ENCODE assay signal across 17 cellular contexts in the genomic region with DNA sequence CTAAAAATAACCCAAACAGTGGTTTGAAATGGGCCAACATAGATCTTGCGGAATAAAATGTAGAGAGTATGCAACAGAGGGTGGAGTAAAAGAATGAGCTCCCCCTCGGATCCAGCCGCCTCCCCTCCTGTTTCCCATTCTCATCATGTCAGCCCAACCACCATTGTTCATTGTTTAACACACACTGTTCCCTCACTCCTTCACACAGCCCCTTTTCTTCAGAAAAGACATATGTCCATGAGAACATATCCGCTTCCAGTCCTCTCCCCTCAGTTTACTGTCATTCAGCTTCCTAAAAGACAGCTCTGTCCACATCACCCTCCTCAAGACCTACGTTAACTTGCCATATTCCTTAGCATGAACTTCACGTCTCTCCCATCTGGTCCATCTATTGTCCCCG.
"Had no signal": no experiment of that assay in that cellular context is flagged by ENCODE, and none has a peak within 500 bp of the region (broad histone marks: within the 10 kb centered on the region; RNA-seq: fewer than 3 reads in every experiment).

No MANE protein-coding gene starts in this region.

- H2AFZ ChIP-seq: parathyroid adenoma had no signal

- H3K36me3 Mint-ChIP-seq: activated CD8-positive, alpha-beta memory T cell treated with anti-CD3 and anti-CD28 coated beads, Interleukin-2, amount 10 ng/mL, durations not matched to agents 7 days and 5 days; brain; stimulated activated effector memory CD8-positive, alpha-beta T cell treated with anti-CD3 and anti-CD28 coated beads, Interleukin-12 subunit alpha, Interleukin-12 subunit beta, amount 100 ng/mL, for 72 hours had no signal

- H3K4me2 ChIP-seq: smooth muscle cell had no signal

- DNase-seq: activated CD4-positive, alpha-beta T cell treated with anti-CD3 and anti-CD28 coated beads for 1 hour; activated CD4-positive, alpha-beta T cell treated with anti-CD3 and anti-CD28 coated beads, Interleukin-2, amount 50 U/mL, for 48 hours; activated CD8-positive, alpha-beta memory T cell treated with anti-CD3 and anti-CD28 coated beads, Interleukin-2, amount 10 ng/mL, durations not matched to agents 7 days and 5 days; activated effector memory CD4-positive, alpha-beta T cell treated with Interleukin-2 at 50 U/mL for 16 hours; activated T-cell treated with anti-CD3 and anti-CD28 coated beads, Interleukin-2, amount 50 U/mL, for 24 hours; dermis blood vessel endothelial cell; endodermal cell; islet precursor cell; left ventricle myocardium superior; SW 1271; trophoblast cell had no signal

- H3K9me3 Mint-ChIP-seq: activated T-cell treated with anti-CD3 and anti-CD28 coated beads, Interleukin-2, amount 50 U/mL, for 24 hours; brain; endodermal cell; stimulated activated effector memory CD8-positive, alpha-beta T cell treated with anti-CD3 and anti-CD28 coated beads, Interleukin-12 subunit alpha, Interleukin-12 subunit beta, amount 100 ng/mL, for 72 hours had no signal

- H3K4me1 ChIP-seq: parathyroid adenoma had no signal

- H3K27me3 Mint-ChIP-seq: activated CD8-positive, alpha-beta memory T cell treated with anti-CD3 and anti-CD28 coated beads, Interleukin-2, amount 10 ng/mL, durations not matched to agents 7 days and 5 days; activated naive CD8-positive, alpha-beta T cell; activated T-cell treated with anti-CD3 and anti-CD28 coated beads, Interleukin-2, amount 50 U/mL, for 24 hours; brain had no signal

- H3K79me2 ChIP-seq: parathyroid adenoma had no signal

- H3K4me3 Mint-ChIP-seq: activated CD8-positive, alpha-beta memory T cell treated with anti-CD3 and anti-CD28 coated beads, Interleukin-2, amount 10 ng/mL, durations not matched to agents 7 days and 5 days; activated naive CD8-positive, alpha-beta T cell; activated T-cell treated with anti-CD3 and anti-CD28 coated beads, Interleukin-2, amount 50 U/mL, for 24 hours; brain; endodermal cell; stimulated activated effector memory CD8-positive, alpha-beta T cell treated with anti-CD3 and anti-CD28 coated beads, Interleukin-12 subunit alpha, Interleukin-12 subunit beta, amount 100 ng/mL, for 72 hours had no signal

- H3K4me3 ChIP-seq: smooth muscle cell had no signal

- H3K27ac ChIP-seq: parathyroid adenoma had no signal

- ATAC-seq: activated CD8-positive, alpha-beta memory T cell treated with anti-CD3 and anti-CD28 coated beads, Interleukin-2, amount 10 ng/mL, durations not matched to agents 7 days and 5 days; left ventricle myocardium superior; right cardiac atrium; stimulated activated effector memory CD8-positive, alpha-beta T cell treated with anti-CD3 and anti-CD28 coated beads, Interleukin-12 subunit alpha, Interleukin-12 subunit beta, amount 100 ng/mL, for 72 hours had no signal

- H3K27ac Mint-ChIP-seq: activated CD8-positive, alpha-beta memory T cell treated with anti-CD3 and anti-CD28 coated beads, Interleukin-2, amount 10 ng/mL, durations not matched to agents 7 days and 5 days; activated naive CD8-positive, alpha-beta T cell; activated T-cell treated with anti-CD3 and anti-CD28 coated beads, Interleukin-2, amount 50 U/mL, for 24 hours; brain; endodermal cell; stimulated activated effector memory CD8-positive, alpha-beta T cell treated with anti-CD3 and anti-CD28 coated beads, Interleukin-12 subunit alpha, Interleukin-12 subunit beta, amount 100 ng/mL, for 72 hours had no signal

- H3K4me1 Mint-ChIP-seq: stimulated activated effector memory CD8-positive, alpha-beta T cell treated with anti-CD3 and anti-CD28 coated beads, Interleukin-12 subunit alpha, Interleukin-12 subunit beta, amount 100 ng/mL, for 72 hours had no signal
